In genomic region chr7:20241491-20242261, GRCh38 we compare ENCODE assay signal across 10 cellular contexts. TPM values are rescaled to one million over a fixed set of nuclear protein-coding genes. Genes with fewer than 3 reads are reported as not detected.
DNase-seq lines count a peak whose midpoint lies in the region; ATAC-seq, FAIRE-seq and TF ChIP-seq lines count a peak whose summit lies in the region.
"Had no signal": no experiment of that assay in that cellular context is flagged by ENCODE, and none has a peak within 500 bp of the region (broad histone marks: within the 10 kb centered on the region; RNA-seq: fewer than 3 reads in every experiment).

No MANE protein-coding gene starts in this region.

- H3K4me2 ChIP-seq in K562 (ENCODE audit: insufficient read depth, low read length), result no peak overlapping the region

- WGBS in K562 (ENCODE audit: insufficient coverage, low coverage, missing lambda C conversion rate), result 65% methylated on average over 5 of the region's 5 CpGs
- WGBS in esophagus muscularis mucosa, result 86% methylated on average over 5 of the region's 5 CpGs

- peak; percentile 30 for DNase-seq in A172 (ENCODE audit: low spot score)
- DNase-seq in HT1080 (ENCODE audit: low read depth), result peak; percentile 74
- no peak for DNase-seq in K562 (ENCODE audit: extremely low read depth in 1 of 4, low spot score in 3 of 4)
- DNase-seq in dermis blood vessel endothelial cell, result no peak
- no peak for DNase-seq in esophagus muscularis mucosa (ENCODE audit: extremely low spot score)
- DNase-seq in NCI-H2081 treated with DMSO at 0.1 percent for 48 hours (lab: John Stamatoyannopoulos, UW), result no peak

- ATAC-seq in GM19395 (IDR thresholded peaks at IDR 0.05; ENCODE audit: unreplicated experiment), result peak; percentile 50
- no peak for ATAC-seq in K562
- no peak for ATAC-seq in HG03135 (IDR thresholded peaks at IDR 0.05; ENCODE audit: unreplicated experiment)

- H2AFZ ChIP-seq in K562 (ENCODE audit: low read depth, low read length), result peak overlapping the region; percentile 85

- intact Hi-C loops in K562 (cut with micrococcal nuclease) (no loop called here), esophagus muscularis mucosa (cut with DNase I) (no loop called here)

- CTCF ChIA-PET in K562 (lab: Yijun Ruan, JAX; ENCODE audit: low intra/inter-chr PET ratio), result no interaction called here

- TF ChIP-seq CTCF in K562 (IDR thresholded peaks at IDR 0.05 in 2 of 3, conservative IDR thresholded peaks at IDR 0.05 in 1 of 3; ENCODE audit: insufficient read depth in 2 of 3, low read depth in 1 of 3, low read length in 3 of 3) (no peak), esophagus muscularis mucosa (IDR thresholded peaks at IDR 0.05) (no peak)

- no peak overlapping the region for H3K9ac ChIP-seq in K562 (ENCODE audit: insufficient read depth in 1 of 2, low read depth in 2 of 2, low read length in 2 of 2)

- POLR2A ChIA-PET in K562 (lab: Yijun Ruan, JAX), result interaction anchor here (0.6 kb wide), 1 partner anchor 18 kb away, joined by 4 read pairs; no protein-coding TSS in a partner anchor

- H3K9me1 ChIP-seq in K562 (ENCODE audit: control insufficient read depth, insufficient read depth, low read length), result no peaks in the 10 kb centered on the region

- H3K4me1 ChIP-seq in K562 (replicated peaks in 1 of 2; ENCODE audit: control insufficient read depth in 2 of 2, insufficient read depth in 2 of 2, low read length in 2 of 2) (peaks cover 0 to 18% of the 10 kb centered on the region in 2 experiments; a peak in 3 of 5 replicates), esophagus muscularis mucosa (no peaks in the 10 kb centered on the region)

- H4K20me1 ChIP-seq in K562 (replicated peaks; ENCODE audit: control insufficient read depth, insufficient read depth, low read length), result no peaks in the 10 kb centered on the region

- in situ Hi-C loops in K562 (cut with MboI), result no loop called here

- TF ChIP-seq EP300 in K562 (IDR thresholded peaks at IDR 0.05; ENCODE audit: low read length) (no peak), esophagus muscularis mucosa (IDR thresholded peaks at IDR 0.05) (no peak)

- no peak for FAIRE-seq in K562 (lab: Jason Lieb, UNC)

- no peak for TF ChIP-seq RAD21 in K562 (CRISPR knock-in tag; conservative IDR thresholded peaks at IDR 0.05 in 1 of 2, IDR thresholded peaks at IDR 0.05 in 1 of 2)

- no peak overlapping the region for H3K27ac ChIP-seq in K562 (ENCODE audit: extremely low read depth, low read depth, low read length)
- no peak overlapping the region for H3K27ac ChIP-seq in esophagus muscularis mucosa (replicated peaks in 1 of 4)
- H3K27ac ChIP-seq: neutrophil had no signal

- H3K9me3 ChIP-seq in K562 (replicated peaks; ENCODE audit: control insufficient read depth, insufficient read depth, low read depth, low read length) (no peaks in the 10 kb centered on the region), esophagus muscularis mucosa (no peaks in the 10 kb centered on the region)
- H3K9me3 ChIP-seq: neutrophil had no signal

- H3K27me3 ChIP-seq in K562 (ENCODE audit: control insufficient read depth in 2 of 2, insufficient read depth in 2 of 2, low read length in 2 of 2) (no peaks in the 10 kb centered on the region), esophagus muscularis mucosa (no peaks in the 10 kb centered on the region)
- H3K27me3 ChIP-seq: neutrophil had no signal

- no TSS peak for BruUV-seq in K562 (replicated peaks; lab: Mats Ljungman, UMichigan)

- no peaks in the 10 kb centered on the region for H3K79me2 ChIP-seq in K562 (ENCODE audit: control insufficient read depth, insufficient read depth, low read length)

- no peaks in the 10 kb centered on the region for H3K36me3 ChIP-seq in K562 (ENCODE audit: control insufficient read depth, insufficient read depth, low read length)
- H3K36me3 ChIP-seq in esophagus muscularis mucosa, result no peaks in the 10 kb centered on the region
- H3K36me3 ChIP-seq: neutrophil had no signal

- TF ChIP-seq POLR2A in K562 (conservative IDR thresholded peaks at IDR 0.05) (no peak), esophagus muscularis mucosa (IDR thresholded peaks at IDR 0.05; ENCODE audit: low read depth) (no peak)

- no peak overlapping the region for H3K4me3 ChIP-seq in K562
- H3K4me3 ChIP-seq in esophagus muscularis mucosa, result no peak overlapping the region

TF ChIP-seq in K562, 482 proteins besides CTCF, POLR2A, EP300 and RAD21:
- TF ChIP-seq SPI1 (IDR thresholded peaks at IDR 0.05; ENCODE audit: borderline replicate concordance, low read depth, low read length) (peak; percentile 86), ZNF398 (CRISPR knock-in tag; IDR thresholded peaks at IDR 0.05) (no peak), KLF6 (CRISPR knock-in tag; IDR thresholded peaks at IDR 0.05; ENCODE audit: borderline replicate concordance) (no peak), ESRRB (CRISPR knock-in tag; IDR thresholded peaks at IDR 0.05; ENCODE audit: borderline replicate concordance) (no peak), CGGBP1 (CRISPR knock-in tag; IDR thresholded peaks at IDR 0.05) (no peak), DMBX1 (CRISPR knock-in tag; IDR thresholded peaks at IDR 0.05; ENCODE audit: borderline replicate concordance) (peak; percentile 14; the same call in 1 of the 2 replicates)

RNA-seq across cellular contexts. Expression of gene MACC1, which starts 24.5 kb away (rescaled TPM):
- total RNA-seq in A172 (2014; rRNA removed; shearing (Covaris generic)), result 0.05 TPM in 1 of 2 replicates, not detected in the other
- not detected in 2 replicates for total RNA-seq in HT1080 (2014; rRNA removed; shearing (Covaris generic))
- polyA plus RNA-seq in HT1080 (2015; cell fraction: cytosol; rRNA removed), result 0.05 TPM in 1 of 2 replicates, not detected in the other
- not detected in 2 replicates for polyA plus RNA-seq in HT1080 (2015; cell fraction: nucleus; rRNA removed)
- total RNA-seq in K562 (2011; cell fraction: chromatin; rRNA removed; ENCODE audit: low replicate concordance), result 22.2 and 81.4 TPM in 2 replicates
- total RNA-seq in K562 (2011; cell fraction: nucleolus; rRNA removed), result 6.7 and 10.3 TPM in 2 replicates
- total RNA-seq in K562 (2011; cell fraction: nucleoplasm; rRNA removed), result 21.9 and 60.5 TPM in 2 replicates
- total RNA-seq in K562 (2014; rRNA removed) (10.4 and 12.6 TPM in 2 replicates), K562 (2014; rRNA removed; fragmentation: Illumina TruSeq; extraction: Trizol) (30.2 and 36.7 TPM in 2 replicates), K562 (2015; rRNA removed; fragmentation: Illumina TruSeq; extraction: Trizol) (16.7 and 17.8 TPM in 2 replicates), K562 (2021) (16.1 and 20.4 TPM in 2 replicates), dermis blood vessel endothelial cell (under 0.01 and 0.17 TPM in 2 replicates), esophagus muscularis mucosa (under 1 TPM; under 0.01 to 0.17 (median 0.15) TPM)
- polyA plus RNA-seq in K562 (2011; rRNA removed) (5.1 and 12.7 TPM in 2 replicates), K562 (2014; fragmentation: Illumina TruSeq; extraction: Trizol) (9.1 and 9.6 TPM in 2 replicates), K562 (2014; fragmentation: Nextera tagmentation; extraction: Ambion mirVana) (1 to 10 TPM; 7.5 to 8.6 TPM), K562 (2014; rRNA removed) (4.4 and 5.9 TPM in 2 replicates)
- 1.9 and 2.4 TPM in 2 replicates for polyA plus RNA-seq in K562 (2011; cell fraction: cytosol; rRNA removed)
- 4.5 and 6.4 TPM in 2 replicates for polyA plus RNA-seq in K562 (2011; cell fraction: nucleus; rRNA removed)
- polyA plus RNA-seq in K562 (2012), result 5.6 and 6.9 TPM in 2 replicates
- polyA minus RNA-seq in K562 (2011; rRNA and poly(A)+ RNA removed), result 25.1 and 40.4 TPM in 2 replicates
- polyA minus RNA-seq in K562 (2011; cell fraction: cytosol; rRNA and poly(A)+ RNA removed), result 9.4 and 19.5 TPM in 2 replicates
- 13.6 and 17.3 TPM in 2 replicates for polyA minus RNA-seq in K562 (2011; cell fraction: nucleus; rRNA and poly(A)+ RNA removed)
- polyA plus RNA-seq: CD14-positive monocyte had no signal

Comparison
In these comparisons a context has a peak if more than half of its experiments do, and no peak if none do; other contexts are left out.
1. DNase-seq: peak in A172 (single experiment) and HT1080 (single experiment); none in K562 (0 of 4), dermis blood vessel endothelial cell (single experiment), esophagus muscularis mucosa (single experiment) and NCI-H2081 treated with DMSO at 0.1 percent for 48 hours (single experiment).